8 cellular contexts compared by ENCODE assay signal in the genomic region with DNA sequence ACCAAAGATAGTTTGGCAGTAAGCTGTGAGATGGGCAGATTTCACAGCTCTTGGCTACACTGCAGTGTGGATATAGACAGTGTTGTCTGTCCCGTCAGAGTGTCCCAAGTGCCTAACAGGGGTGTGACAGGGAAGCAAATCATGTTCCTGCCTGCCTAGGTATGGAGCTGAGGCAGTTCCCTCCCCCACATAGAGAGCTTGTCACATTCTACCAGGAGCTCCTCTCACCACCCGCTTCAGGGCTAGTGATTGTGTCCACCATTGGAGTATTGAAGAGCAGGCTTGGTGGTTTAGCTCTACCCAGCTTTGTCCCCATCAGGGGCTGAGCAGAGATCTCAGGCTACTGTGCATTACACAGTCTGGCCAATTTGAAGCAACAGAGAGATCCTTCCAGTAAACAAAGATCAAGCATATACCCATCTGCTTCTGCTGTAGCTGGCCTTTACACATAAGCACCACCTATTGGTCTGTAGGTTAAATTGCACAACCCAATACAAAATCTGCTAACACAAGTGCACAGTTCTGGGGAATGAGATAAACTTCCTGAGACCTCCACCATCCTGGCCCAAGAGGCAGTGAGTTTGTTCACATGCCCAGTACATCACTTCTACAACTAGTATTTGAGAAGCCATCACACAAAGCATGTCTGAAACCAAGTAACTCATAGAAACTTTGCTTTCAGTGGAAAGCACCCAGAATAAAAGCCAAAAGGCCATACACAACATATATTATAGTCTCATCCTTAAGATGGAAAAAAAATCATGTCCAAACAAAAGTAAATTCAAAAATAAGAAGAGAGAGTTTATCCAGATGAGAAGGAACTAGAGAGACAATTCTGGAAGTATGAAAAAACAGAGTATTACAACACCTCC.
A peak's percentile ranks its signal among the peaks of the same experiment; 100 is the strongest.
DNase-seq lines count a peak whose midpoint lies in the region; ATAC-seq and TF ChIP-seq lines count a peak whose summit lies in the region.

No MANE protein-coding gene starts in this region.

- no peaks in the 10 kb centered on the region for H3K27me3 ChIP-seq in neural cell (ENCODE audit: insufficient read depth, low read depth, low read length)
- H3K27me3 ChIP-seq in adrenal gland, result no peaks in the 10 kb centered on the region

- no peak for TF ChIP-seq RAD21 in neural cell (conservative IDR thresholded peaks at IDR 0.05)

- no peak overlapping the region for H3K4me3 Mint-ChIP-seq in activated T-cell treated with anti-CD3 and anti-CD28 coated beads, Interleukin-2, amount 50 U/mL, for 72 hours
- no peak overlapping the region for H3K4me3 Mint-ChIP-seq in effector memory CD8-positive, alpha-beta T cell
- H3K4me3 Mint-ChIP-seq in activated naive CD4-positive, alpha-beta T cell treated with anti-CD3 and anti-CD28 coated beads for 36 hours, result no peak overlapping the region

- H2AFZ ChIP-seq in neural cell (ENCODE audit: low read depth, low read length), result no peak overlapping the region

- CTCF ChIA-PET in activated naive CD4-positive, alpha-beta T cell treated with anti-CD3 and anti-CD28 coated beads for 36 hours (lab: Charles Lee), result interaction anchor here (0.7 to 2.1 kb wide), 20 partner anchors 9 to 440 kb away, joined by 3 to 15 read pairs (median 3); no protein-coding TSS in a partner anchor

- no peak for DNase-seq in activated T-cell treated with anti-CD3 and anti-CD28 coated beads, Interleukin-2, amount 50 U/mL, for 72 hours
- DNase-seq in activated T-cell treated with anti-CD3 and anti-CD28 coated beads for 4 hours (no peak), NCI-H82 treated with DMSO at 0.1 percent for 48 hours (lab: John Stamatoyannopoulos, UW; ENCODE audit: unreplicated experiment) (peak; percentile 77), adrenal gland (no peak)
- DNase-seq in effector memory CD8-positive, alpha-beta T cell, result peak in 1 of 3 experiments; percentile 16
- no peak for DNase-seq in activated naive CD4-positive, alpha-beta T cell treated with anti-CD3 and anti-CD28 coated beads for 36 hours

- H3K4me1 ChIP-seq in adrenal gland (replicated peaks in 1 of 2), result no peaks in the 10 kb centered on the region

- H3K36me3 ChIP-seq in neural cell (ENCODE audit: insufficient read depth, low read length), result peaks cover 17% of the 10 kb centered on the region
- H3K36me3 ChIP-seq in adrenal gland (replicated peaks in 1 of 2), result no peaks in the 10 kb centered on the region

- no peaks in the 10 kb centered on the region for H4K20me1 ChIP-seq in neural cell (ENCODE audit: insufficient read depth)

- H3K27ac Mint-ChIP-seq in activated T-cell treated with anti-CD3 and anti-CD28 coated beads, Interleukin-2, amount 50 U/mL, for 72 hours, result no peak overlapping the region
- peak overlapping the region; percentile 8 to 68 for H3K27ac Mint-ChIP-seq in effector memory CD8-positive, alpha-beta T cell
- no peak overlapping the region for H3K27ac Mint-ChIP-seq in activated naive CD4-positive, alpha-beta T cell treated with anti-CD3 and anti-CD28 coated beads for 36 hours

- no peak for TF ChIP-seq EP300 in neural cell (conservative IDR thresholded peaks at IDR 0.05; ENCODE audit: poor library complexity, severe bottlenecking)

- H3K9me3 Mint-ChIP-seq in activated T-cell treated with anti-CD3 and anti-CD28 coated beads, Interleukin-2, amount 50 U/mL, for 72 hours, result no peaks in the 10 kb centered on the region
- H3K9me3 Mint-ChIP-seq in effector memory CD8-positive, alpha-beta T cell, result no peaks in the 10 kb centered on the region
- peaks cover 4% of the 10 kb centered on the region for H3K9me3 Mint-ChIP-seq in activated naive CD4-positive, alpha-beta T cell treated with anti-CD3 and anti-CD28 coated beads for 36 hours

- no peaks in the 10 kb centered on the region for H3K79me2 ChIP-seq in neural cell (replicated peaks; ENCODE audit: insufficient read depth, low read length)

- H3K4me1 Mint-ChIP-seq in activated T-cell treated with anti-CD3 and anti-CD28 coated beads, Interleukin-2, amount 50 U/mL, for 72 hours (ENCODE audit: low read depth), result peaks cover 21% of the 10 kb centered on the region
- H3K4me1 Mint-ChIP-seq in effector memory CD8-positive, alpha-beta T cell (ENCODE audit: low read depth in 2 of 2), result peaks cover 26 to 37% of the 10 kb centered on the region in 2 donors
- H3K4me1 Mint-ChIP-seq in activated naive CD4-positive, alpha-beta T cell treated with anti-CD3 and anti-CD28 coated beads for 36 hours (ENCODE audit: low read depth), result peaks cover 20% of the 10 kb centered on the region

- H3K27ac ChIP-seq in neural cell (ENCODE audit: low read length) (no peak overlapping the region), adrenal gland (no peak overlapping the region)

- no peaks in the 10 kb centered on the region for H3K9me2 ChIP-seq in neural cell (ENCODE audit: insufficient read depth, low read length)

- TF ChIP-seq POLR2A in adrenal gland (IDR thresholded peaks at IDR 0.05), result no peak

- H3K9ac ChIP-seq in neural cell (ENCODE audit: low read length), result no peak overlapping the region

- TF ChIP-seq CTCF in neural cell (IDR thresholded peaks at IDR 0.05; ENCODE audit: poor library complexity, severe bottlenecking) (peak; percentile 19), adrenal gland (IDR thresholded peaks at IDR 0.05) (peak in 3 of 6 experiments; percentile 26 to 39 (median 32))

- no peaks in the 10 kb centered on the region for H3F3A ChIP-seq in neural cell (ENCODE audit: insufficient read depth, low read length, poor library complexity, severe bottlenecking)

- H3K36me3 Mint-ChIP-seq in activated T-cell treated with anti-CD3 and anti-CD28 coated beads, Interleukin-2, amount 50 U/mL, for 72 hours (ENCODE audit: insufficient read depth in 2 of 2), result peaks cover 9 to 12% of the 10 kb centered on the region in 2 donors
- H3K36me3 Mint-ChIP-seq in effector memory CD8-positive, alpha-beta T cell (ENCODE audit: insufficient read depth), result peaks cover 8% of the 10 kb centered on the region
- peaks cover 9% of the 10 kb centered on the region for H3K36me3 Mint-ChIP-seq in activated naive CD4-positive, alpha-beta T cell treated with anti-CD3 and anti-CD28 coated beads for 36 hours (ENCODE audit: low read depth)

- peaks cover 6% of the 10 kb centered on the region for H3K9me3 ChIP-seq in neural cell (ENCODE audit: low read length)
- no peaks in the 10 kb centered on the region for H3K9me3 ChIP-seq in adrenal gland (replicated peaks in 1 of 3)

- intact Hi-C loops in adrenal gland (cut with DNase I), result no loop called here
- intact Hi-C loops in activated naive CD4-positive, alpha-beta T cell treated with anti-CD3 and anti-CD28 coated beads for 36 hours (cut with micrococcal nuclease), result loop anchor here (1.0 to 10.0 kb wide), 8 partner anchors 68 to 439 kb away; partner anchors contain the start of gene GLCCI1

- peak; percentile 73 to 75 for ATAC-seq in activated T-cell treated with anti-CD3 and anti-CD28 coated beads, Interleukin-2, amount 50 U/mL, for 72 hours (replicated peaks in 1 of 2)
- ATAC-seq in HG02571 (IDR thresholded peaks at IDR 0.05; ENCODE audit: unreplicated experiment), result peak; percentile 49
- ATAC-seq in effector memory CD8-positive, alpha-beta T cell (replicated peaks), result peak; percentile 93

- no peak overlapping the region for H3K4me3 ChIP-seq in neural cell (ENCODE audit: low read length)
- no peak overlapping the region for H3K4me3 ChIP-seq in adrenal gland

- 92 to 100% (median 98%) methylated on average over 2 of the region's 2 CpGs for WGBS in adrenal gland, 4 donors

- no peak overlapping the region for H3K4me2 ChIP-seq in neural cell (ENCODE audit: low read length)

- H3K27me3 Mint-ChIP-seq in activated T-cell treated with anti-CD3 and anti-CD28 coated beads, Interleukin-2, amount 50 U/mL, for 72 hours (ENCODE audit: low read depth), result no peaks in the 10 kb centered on the region
- no peaks in the 10 kb centered on the region for H3K27me3 Mint-ChIP-seq in effector memory CD8-positive, alpha-beta T cell
- H3K27me3 Mint-ChIP-seq in activated naive CD4-positive, alpha-beta T cell treated with anti-CD3 and anti-CD28 coated beads for 36 hours (ENCODE audit: low read depth), result no peaks in the 10 kb centered on the region

TF ChIP-seq in neural cell, 6 proteins besides CTCF, POLR2A, EP300 and RAD21:
- TF ChIP-seq EZH2 (IDR thresholded peaks at IDR 0.05; ENCODE audit: borderline replicate concordance, insufficient read depth, low read length, poor library complexity, severe bottlenecking) (no peak), POLR2AphosphoS5 (IDR thresholded peaks at IDR 0.05) (no peak), TAF1 (IDR thresholded peaks at IDR 0.05; ENCODE audit: low read depth) (no peak), MXI1 (conservative IDR thresholded peaks at IDR 0.05; ENCODE audit: poor library complexity, severe bottlenecking) (no peak)

Comparison
In these comparisons a context has a peak if more than half of its experiments do, and no peak if none do; other contexts are left out.
1. H3K27ac Mint-ChIP-seq: peak in effector memory CD8-positive, alpha-beta T cell (2 of 2); none in activated T-cell treated with anti-CD3 and anti-CD28 coated beads, Interleukin-2, amount 50 U/mL, for 72 hours (single experiment) and activated naive CD4-positive, alpha-beta T cell treated with anti-CD3 and anti-CD28 coated beads for 36 hours (single experiment).
2. Peak in every context shown above with its lines, with median percentiles within 50 percentile points of each other: ATAC-seq.